ENCODE assay signal across 11 cellular contexts in genomic region chr10:80487791-80488538, GRCh38. TPM values are rescaled to one million over a fixed set of nuclear protein-coding genes. Genes with fewer than 3 reads are reported as not detected.
A peak's percentile ranks its signal among the peaks of the same experiment; 100 is the strongest.
DNase-seq lines count a peak whose midpoint lies in the region; ATAC-seq, FAIRE-seq and TF ChIP-seq lines count a peak whose summit lies in the region.
"Had no signal": no experiment of that assay in that cellular context is flagged by ENCODE, and none has a peak within 500 bp of the region (broad histone marks: within the 10 kb centered on the region; RNA-seq: fewer than 3 reads in every experiment).

No MANE protein-coding gene starts in this region.

- no peak for TF ChIP-seq EP300 in H1 (IDR thresholded peaks at IDR 0.05; ENCODE audit: borderline replicate concordance in 1 of 2, low read depth in 2 of 2, low read length in 2 of 2)

- H4K91ac ChIP-seq in H1 (replicated peaks; ENCODE audit: insufficient read length, low read length), result no peak overlapping the region

- no peak overlapping the region for H2AFZ ChIP-seq in H1 (ENCODE audit: low read length)

- peaks cover 0 to 15% (median 2%) of the 10 kb centered on the region in 4 experiments; a peak in 4 of 8 replicates for H3K36me3 ChIP-seq in H1 (ENCODE audit: control insufficient read depth in 2 of 4, insufficient read depth in 4 of 4, low read length in 3 of 4)

- no peak for TF ChIP-seq RAD21 in H1 (IDR thresholded peaks at IDR 0.05 in 1 of 2, conservative IDR thresholded peaks at IDR 0.05 in 1 of 2; ENCODE audit: low read depth in 2 of 2, low read length in 2 of 2)

- WGBS in H1 (ENCODE audit: extremely low coverage in 1 of 2, insufficient coverage in 1 of 2, insufficient read length in 1 of 2, insufficient replicate concordance in 2 of 2, low coverage in 1 of 2, low lambda C conversion rate in 2 of 2, missing lambda C conversion rate in 1 of 2), 2 experiments, result 92% methylated on average over 12 of the region's 14 CpGs; no CpG with 5 or more reads in 1 of the 2 experiments

- peak overlapping the region; percentile 44; the same call in 1 of the 2 replicates for H2BK5ac ChIP-seq in H1 (ENCODE audit: low read depth, low read length)

- H2AK5ac ChIP-seq in H1 (ENCODE audit: low read depth, low read length), result no peak overlapping the region

- H3K14ac ChIP-seq in H1 (ENCODE audit: insufficient read length), result no peak overlapping the region

- no peak overlapping the region for H3K4me2 ChIP-seq in H1 (ENCODE audit: insufficient read depth in 1 of 2, low read depth in 2 of 2, low read length in 2 of 2)
- H3K4me2 ChIP-seq: smooth muscle cell had no signal

- CTCF ChIA-PET in H1 (lab: Charles Lee; ENCODE audit: partially characterized antibody), result interaction anchor here (0.6 to 5.1 kb wide), 8 partner anchors 10 to 497 kb away, joined by 3 to 42 read pairs (median 7); no protein-coding TSS in a partner anchor

- no peak overlapping the region for H3K56ac ChIP-seq in H1 (replicated peaks; ENCODE audit: insufficient read length, low read depth, low read length)

- no peak overlapping the region for H2BK12ac ChIP-seq in H1 (ENCODE audit: low read depth, low read length)

- no peak overlapping the region for H3K9ac ChIP-seq in H1 (replicated peaks in 1 of 4; ENCODE audit: extremely low read depth in 1 of 4, low read depth in 3 of 4, low read length in 3 of 4)

- DNase-seq in KBM-7 (peak; percentile 72), H1 (ENCODE audit: low read depth in 1 of 2, low spot score in 2 of 2) (no peak), GOT3 (lab: John Stamatoyannopoulos, UW) (no peak), mesenteric fat pad (ENCODE audit: low spot score) (no peak)
- DNase-seq in activated CD4-positive, alpha-beta T cell treated with anti-CD3 and anti-CD28 coated beads for 48 hours, result peak; percentile 66
- peak; percentile 51 to 64 for DNase-seq in stimulated activated CD8-positive, alpha-beta memory T cell treated with anti-CD3 and anti-CD28 coated beads, Interleukin-15, amount 100 ng/mL, for 48 hours (ENCODE audit: low read depth in 2 of 2)
- DNase-seq: HCEC 1CT, NCI-H1436 treated with DMSO at 0.1 percent for 48 hours had no signal

- POLR2A ChIA-PET in H1 (lab: Charles Lee; ENCODE audit: partially characterized antibody), result interaction anchor here (0.9 to 2.1 kb wide), 2 partner anchors 23 to 40 kb away, joined by 4 to 5 read pairs; no protein-coding TSS in a partner anchor

- no peak overlapping the region for H3K27ac ChIP-seq in H1 (ENCODE audit: low read depth, low read length)

- no peaks in the 10 kb centered on the region for H3K23me2 ChIP-seq in H1 (ENCODE audit: low read depth, low read length)

- TF ChIP-seq POLR2A in H1 (IDR thresholded peaks at IDR 0.05; ENCODE audit: control extremely low read depth in 1 of 2, low read depth in 2 of 2, low read length in 2 of 2), result no peak

- peaks cover 4 to 74% of the 10 kb centered on the region in 2 experiments; a peak in 3 of 4 replicates for H3K79me2 ChIP-seq in H1 (ENCODE audit: control insufficient read depth in 1 of 2, insufficient read depth in 2 of 2, low read length in 2 of 2)

- no peaks in the 10 kb centered on the region for H3K9me3 ChIP-seq in H1 (ENCODE audit: insufficient read depth in 2 of 2, low read depth in 1 of 2, low read length in 1 of 2)

- H3K4ac ChIP-seq in H1 (replicated peaks; ENCODE audit: insufficient read length, low read depth, low read length), result no peak overlapping the region

- no peak overlapping the region for H3K4me3 ChIP-seq in H1 (ENCODE audit: extremely low read depth in 1 of 4, insufficient read depth in 2 of 4, low read depth in 3 of 4, low read length in 4 of 4)
- H3K4me3 ChIP-seq: smooth muscle cell had no signal

- H4K5ac ChIP-seq in H1 (ENCODE audit: insufficient read length, low read depth, low read length), result no peak overlapping the region

- H4K8ac ChIP-seq in H1 (ENCODE audit: extremely low read depth, insufficient read depth, low read length), result no peak overlapping the region

- ATAC-seq in HG03025 (IDR thresholded peaks at IDR 0.05; ENCODE audit: low FRiP score, unreplicated experiment) (no peak), GM21576 (IDR thresholded peaks at IDR 0.05; ENCODE audit: unreplicated experiment) (no peak)

- no peak overlapping the region for H2BK20ac ChIP-seq in H1 (ENCODE audit: low read length)

- peaks cover 36% of the 10 kb centered on the region for H3K79me1 ChIP-seq in H1 (ENCODE audit: low read depth, low read length)

- no peak for FAIRE-seq in H1 (lab: Jason Lieb, UNC)

- H4K20me1 ChIP-seq in H1 (replicated peaks in 1 of 2; ENCODE audit: control insufficient read depth in 1 of 2, insufficient read depth in 2 of 2, low read length in 2 of 2), result peaks cover 7 to 33% of the 10 kb centered on the region in 2 experiments

- in situ Hi-C loops in KBM-7 (cut with MboI; ENCODE audit: low pct_unique_long_range_greater_than_20kb, low sequenced_read_pairs), result no loop called here

- H3K27me3 ChIP-seq in H1 (replicated peaks in 1 of 4; ENCODE audit: control insufficient read depth in 3 of 4, extremely low read depth in 1 of 4, insufficient read depth in 3 of 4, low read length in 3 of 4), result no peaks in the 10 kb centered on the region

- no peak overlapping the region; the same call in none of the 2 replicates for H3K18ac ChIP-seq in H1 (ENCODE audit: extremely low read depth, low read length)

- H3K23ac ChIP-seq in H1 (ENCODE audit: insufficient read length), result no peak overlapping the region

- peaks cover 11 to 20% (median 15%) of the 10 kb centered on the region in 4 experiments for H3K4me1 ChIP-seq in H1 (replicated peaks in 1 of 4; ENCODE audit: control insufficient read depth in 3 of 4, insufficient read depth in 4 of 4, low read length in 3 of 4)

- H2BK120ac ChIP-seq in H1 (replicated peaks; ENCODE audit: low read depth, low read length), result no peak overlapping the region

- no peak overlapping the region for H2BK15ac ChIP-seq in H1 (ENCODE audit: low read length)

- TF ChIP-seq CTCF in H1 (IDR thresholded peaks at IDR 0.05; ENCODE audit: control extremely low read depth in 1 of 3, insufficient read depth in 1 of 3, low read depth in 1 of 3, low read length in 3 of 3), result no peak

TF ChIP-seq in H1, 55 proteins besides CTCF, POLR2A, EP300 and RAD21:
- TF ChIP-seq BCL11A (IDR thresholded peaks at IDR 0.05; ENCODE audit: low read depth in 2 of 2, low read length in 2 of 2), result no peak
- no peak for TF ChIP-seq ASH2L (IDR thresholded peaks at IDR 0.05; ENCODE audit: low read length)
- TF ChIP-seq BRCA1 (IDR thresholded peaks at IDR 0.05; ENCODE audit: low read depth, low read length), result no peak
- no peak for TF ChIP-seq RFX5 (IDR thresholded peaks at IDR 0.05; ENCODE audit: borderline replicate concordance, low read depth, low read length)
- no peak for TF ChIP-seq JUN (IDR thresholded peaks at IDR 0.05; ENCODE audit: low read depth, low read length)
- TF ChIP-seq SP1 (IDR thresholded peaks at IDR 0.05; ENCODE audit: low read depth, low read length), result no peak
- no peak for TF ChIP-seq HDAC6 (IDR thresholded peaks at IDR 0.05; ENCODE audit: low read depth, low read length)
- TF ChIP-seq, protein P1, sequence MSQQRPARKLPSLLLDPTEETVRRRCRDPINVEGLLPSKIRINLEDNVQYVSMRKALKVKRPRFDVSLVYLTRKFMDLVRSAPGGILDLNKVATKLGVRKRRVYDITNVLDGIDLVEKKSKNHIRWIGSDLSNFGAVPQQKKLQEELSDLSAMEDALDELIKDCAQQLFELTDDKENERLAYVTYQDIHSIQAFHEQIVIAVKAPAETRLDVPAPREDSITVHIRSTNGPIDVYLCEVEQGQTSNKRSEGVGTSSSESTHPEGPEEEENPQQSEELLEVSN (IDR thresholded peaks at IDR 0.05), result no peak
- TF ChIP-seq NRF1 (IDR thresholded peaks at IDR 0.05; ENCODE audit: low read depth, low read length), result no peak
- no peak for TF ChIP-seq CHD2 (IDR thresholded peaks at IDR 0.05; ENCODE audit: low read length)
- no peak for TF ChIP-seq CEBPB (IDR thresholded peaks at IDR 0.05; ENCODE audit: low read depth, low read length)
- TF ChIP-seq TCF12 (IDR thresholded peaks at IDR 0.05; ENCODE audit: low read depth, low read length), result no peak

RNA-seq across cellular contexts. Expression of gene TSPAN14, which starts 33.9 kb away (rescaled TPM):
- total RNA-seq in H1 (2021; fragmentation: NEBNext Ultra II Directional; extraction: Animal tissue kit (Norgen Biotek cat#: 25700)), result 57.8 and 57.9 TPM in 2 replicates
- 47.4 and 54.7 TPM in 2 replicates for polyA plus RNA-seq in H1 (2011; rRNA removed)
- polyA plus RNA-seq in H1 (2011; cell fraction: cytosol; rRNA removed), result 38.1 TPM
- polyA plus RNA-seq in H1 (2011; cell fraction: nucleus; rRNA removed), result 50.9 TPM
- polyA plus RNA-seq in H1 (2012, experiment 1 of 2), result 43.5 to 60.8 TPM (median 54.3 TPM) in 4 replicates
- polyA plus RNA-seq in H1 (2012, experiment 2 of 2), result 45.7 TPM
- polyA plus RNA-seq in H1 (2013, experiment 1 of 2), result 39.1 TPM
- polyA plus RNA-seq in H1 (2013, experiment 2 of 2), result 41.9 TPM
- polyA minus RNA-seq in H1 (2011; rRNA and poly(A)+ RNA removed), result 35.5 and 41.7 TPM in 2 replicates
- polyA minus RNA-seq in H1 (2011; cell fraction: cytosol; rRNA and poly(A)+ RNA removed), result 29.9 TPM
- 26.0 TPM for polyA minus RNA-seq in H1 (2011; cell fraction: nucleus; rRNA and poly(A)+ RNA removed)
- 177 TPM for total RNA-seq in mesenteric fat pad

RNA-seq across cellular contexts. Expression of gene SH2D4B, which starts 49.7 kb away (rescaled TPM):
- total RNA-seq in H1 (2021; fragmentation: NEBNext Ultra II Directional; extraction: Animal tissue kit (Norgen Biotek cat#: 25700)), result 0.10 and 0.13 TPM in 2 replicates
- 0.06 TPM in 1 of 2 replicates, not detected in the other for polyA plus RNA-seq in H1 (2011; rRNA removed)
- 0.04 TPM for polyA plus RNA-seq in H1 (2011; cell fraction: cytosol; rRNA removed)
- not detected for polyA plus RNA-seq in H1 (2011; cell fraction: nucleus; rRNA removed)
- polyA plus RNA-seq in H1 (2012, experiment 1 of 2), result 0.09 to 0.12 TPM in 2 of 4 replicates, not detected in the others
- polyA plus RNA-seq in H1 (2012, experiment 2 of 2), result not detected
- polyA plus RNA-seq in H1 (2013, experiment 1 of 2), result 0.04 TPM
- 0.02 TPM for polyA plus RNA-seq in H1 (2013, experiment 2 of 2)
- 0.09 TPM in 1 of 2 replicates, not detected in the other for polyA minus RNA-seq in H1 (2011; rRNA and poly(A)+ RNA removed)
- polyA minus RNA-seq in H1 (2011; cell fraction: cytosol; rRNA and poly(A)+ RNA removed), result not detected
- not detected for polyA minus RNA-seq in H1 (2011; cell fraction: nucleus; rRNA and poly(A)+ RNA removed)
- total RNA-seq in mesenteric fat pad, result 0.35 TPM
- polyA plus RNA-seq: smooth muscle cell had no signal

Comparison
In these comparisons a context has a peak if more than half of its experiments do, and no peak if none do; other contexts are left out.
1. DNase-seq: peak in KBM-7 (single experiment), activated CD4-positive, alpha-beta T cell treated with anti-CD3 and anti-CD28 coated beads for 48 hours (single experiment) and stimulated activated CD8-positive, alpha-beta memory T cell treated with anti-CD3 and anti-CD28 coated beads, Interleukin-15, amount 100 ng/mL, for 48 hours (2 of 2); none in H1 (0 of 2), GOT3 (single experiment) and mesenteric fat pad (single experiment).